ENCODE assay signal across 1 cellular context in genomic region chr2:134379293-134379692, GRCh38.
TF ChIP-seq lines count a peak whose summit lies in the region.

No MANE protein-coding gene starts in this region.

TF ChIP-seq in HepG2, 621 proteins besides CTCF, POLR2A, EP300 and RAD21 (continued from another document):
- TF ChIP-seq ARHGAP35 (CRISPR knock-in tag; IDR thresholded peaks at IDR 0.05; ENCODE audit: borderline replicate concordance) (no peak), PAWR (CRISPR knock-in tag; IDR thresholded peaks at IDR 0.05; ENCODE audit: borderline replicate concordance) (no peak), ZSCAN5A (CRISPR knock-in tag; IDR thresholded peaks at IDR 0.05; ENCODE audit: borderline replicate concordance) (no peak), MYC (CRISPR knock-in tag; IDR thresholded peaks at IDR 0.05; ENCODE audit: borderline replicate concordance) (no peak), SP140L (CRISPR knock-in tag; IDR thresholded peaks at IDR 0.05; ENCODE audit: borderline replicate concordance) (no peak), U2AF2 (IDR thresholded peaks at IDR 0.05; ENCODE audit: low read depth, low read length) (no peak), FOXM1 (CRISPR knock-in tag; IDR thresholded peaks at IDR 0.05) (no peak), CHD2 (IDR thresholded peaks at IDR 0.05; ENCODE audit: low read depth, low read length) (no peak), ZNF704 (CRISPR knock-in tag; IDR thresholded peaks at IDR 0.05; ENCODE audit: borderline replicate concordance) (no peak), ZBTB25 (CRISPR knock-in tag; IDR thresholded peaks at IDR 0.05) (no peak), NFAT5 (CRISPR knock-in tag; IDR thresholded peaks at IDR 0.05) (no peak), GRHL1 (CRISPR knock-in tag; conservative IDR thresholded peaks at IDR 0.05) (no peak), ZFP37 (CRISPR knock-in tag; IDR thresholded peaks at IDR 0.05; ENCODE audit: borderline replicate concordance) (no peak), ZNF20 (CRISPR knock-in tag; IDR thresholded peaks at IDR 0.05) (no peak), TEAD3 (CRISPR knock-in tag; optimal IDR thresholded peaks at IDR 0.05; ENCODE audit: borderline replicate concordance) (no peak), ZNF644 (CRISPR knock-in tag; IDR thresholded peaks at IDR 0.05; ENCODE audit: low read depth) (no peak), ETV5 (CRISPR knock-in tag; IDR thresholded peaks at IDR 0.05; ENCODE audit: borderline replicate concordance) (no peak), ZNF281 (CRISPR knock-in tag; IDR thresholded peaks at IDR 0.05; ENCODE audit: borderline replicate concordance) (no peak)
